11 cellular contexts compared by ENCODE assay signal in genomic region chr6:33431880-33432541, GRCh38. TPM values are rescaled to one million over a fixed set of nuclear protein-coding genes. Genes with fewer than 3 reads are reported as not detected.
DNase-seq lines count a peak whose midpoint lies in the region; ATAC-seq lines count a peak whose summit lies in the region.
"Had no signal": no experiment of that assay in that cellular context is flagged by ENCODE, and none has a peak within 500 bp of the region (broad histone marks: within the 10 kb centered on the region; RNA-seq: fewer than 3 reads in every experiment).

No MANE protein-coding gene starts in this region.

- peak; percentile 56 for DNase-seq in Right ventricle myocardium inferior (ENCODE audit: missing footprints)
- DNase-seq in right cardiac atrium: no peak
- peak; percentile 63 for DNase-seq in UCSD-AML1 (lab: John Stamatoyannopoulos, UW; ENCODE audit: unreplicated experiment)
- DNase-seq in immature natural killer cell: peak in 1 of 3 donors; percentile 16
- no peak for DNase-seq in dermis blood vessel endothelial cell
- DNase-seq in COLO668 (lab: John Stamatoyannopoulos, UW; ENCODE audit: unreplicated experiment): no peak
- DNase-seq: activated CD4-positive, CD25-positive, alpha-beta regulatory T cell; NCI-H524 treated with DMSO at 0.1 percent for 48 hours had no signal

- H3K4me1 ChIP-seq in right cardiac atrium (ENCODE audit: control insufficient read depth, insufficient read depth, low read length): peaks cover 8% of the 10 kb centered on the region

- no peaks in the 10 kb centered on the region for H3K9me3 ChIP-seq in right cardiac atrium (ENCODE audit: control insufficient read depth, low read length)

- H3K27ac ChIP-seq in right cardiac atrium (ENCODE audit: low read length): no peak overlapping the region

- no peaks in the 10 kb centered on the region for H3K9me3 Mint-ChIP-seq in immature natural killer cell

- peaks cover 7 to 20% (median 10%) of the 10 kb centered on the region in 3 donors for H3K36me3 Mint-ChIP-seq in immature natural killer cell

- intact Hi-C loops in Right ventricle myocardium inferior (cut with DNase I) (no loop called here), right cardiac atrium (cut with DNase I) (no loop called here)

- WGBS in right cardiac atrium: 44% methylated on average over 12 of the region's 12 CpGs

- ATAC-seq in Right ventricle myocardium inferior: no peak
- ATAC-seq in right cardiac atrium: no peak
- no peak for ATAC-seq in GM19467 (IDR thresholded peaks at IDR 0.05; ENCODE audit: unreplicated experiment)
- ATAC-seq in HG03571 (IDR thresholded peaks at IDR 0.05; ENCODE audit: unreplicated experiment): no peak
- ATAC-seq: K562 had no signal

- peaks cover 12 to 23% (median 18%) of the 10 kb centered on the region in 3 donors for H3K27me3 Mint-ChIP-seq in immature natural killer cell (ENCODE audit: low read depth in 3 of 3)

- no peaks in the 10 kb centered on the region for H3K27me3 ChIP-seq in right cardiac atrium (ENCODE audit: control insufficient read depth, insufficient read depth)

- H3K4me3 ChIP-seq in right cardiac atrium (ENCODE audit: low read length): no peak overlapping the region
- H3K4me3 ChIP-seq: K562 had no signal

- H3K27ac Mint-ChIP-seq in immature natural killer cell: peak overlapping the region in 5 of 6 donors; percentile 40 to 98 (median 82)

- H3K4me3 Mint-ChIP-seq in immature natural killer cell: peak overlapping the region; percentile 40 to 81 (median 72)

- H3K4me1 Mint-ChIP-seq in immature natural killer cell: peaks cover 54 to 58% of the 10 kb centered on the region in 2 donors

RNA-seq across cellular contexts. Expression of gene SYNGAP1, which starts 12.1 kb away (rescaled TPM):
- total RNA-seq in Right ventricle myocardium inferior (5.2 TPM), right cardiac atrium (10 to 100 TPM in 1 of 4 donors, 1 to 10 TPM in 3; 8.6 to 13.2 (median 9.0) TPM), dermis blood vessel endothelial cell (2.4 and 2.5 TPM in 2 replicates)
- polyA plus RNA-seq in right cardiac atrium (8.0 TPM), immature natural killer cell (under 1 TPM; 0.02 to 0.32 (median 0.20) TPM)

RNA-seq across cellular contexts. Expression of gene CUTA, which starts 14.1 kb away (rescaled TPM):
- 107 TPM for total RNA-seq in Right ventricle myocardium inferior
- 100 to 1,000 TPM; 128 to 177 (median 133) TPM for total RNA-seq in right cardiac atrium
- polyA plus RNA-seq in right cardiac atrium: 170 TPM
- 100 to 1,000 TPM; 367 to 404 (median 404) TPM for polyA plus RNA-seq in immature natural killer cell
- 61.3 and 61.7 TPM in 2 replicates for total RNA-seq in dermis blood vessel endothelial cell

RNA-seq across cellular contexts. Expression of gene PHF1, which starts 21.2 kb away (rescaled TPM):
- total RNA-seq in Right ventricle myocardium inferior (43.5 TPM), right cardiac atrium (10 to 100 TPM; 55.5 to 70.6 (median 65.4) TPM), dermis blood vessel endothelial cell (14.4 and 16.5 TPM in 2 replicates)
- polyA plus RNA-seq in right cardiac atrium (76.4 TPM), immature natural killer cell (10 to 100 TPM; 22.7 to 36.5 (median 29.8) TPM)

RNA-seq across cellular contexts. Expression of gene ZBTB9, which starts 22.4 kb away (rescaled TPM):
- total RNA-seq in Right ventricle myocardium inferior (4.1 TPM), right cardiac atrium (1 to 10 TPM; 3.9 to 4.9 (median 4.3) TPM), dermis blood vessel endothelial cell (5.5 and 6.3 TPM in 2 replicates)
- polyA plus RNA-seq in right cardiac atrium (2.8 TPM), immature natural killer cell (1 to 10 TPM; 1.2 to 7.0 (median 3.0) TPM)

RNA-seq across cellular contexts. Expression of gene KIFC1, which starts 40.4 kb away (rescaled TPM):
- 1.3 TPM for total RNA-seq in Right ventricle myocardium inferior
- total RNA-seq in right cardiac atrium: 1 to 10 TPM in 2 of 4 donors, under 1 TPM in 1, not detected in 1; 0.62 to 1.2 (median 1.1) TPM
- 0.16 TPM for polyA plus RNA-seq in right cardiac atrium
- polyA plus RNA-seq in immature natural killer cell: 1 to 10 TPM in 2 of 3 donors, not detected in 1; 2.2 to 3.7 TPM
- 12.4 and 34.3 TPM in 2 replicates for total RNA-seq in dermis blood vessel endothelial cell

Comparison
In these comparisons a context has a peak if more than half of its experiments do, and no peak if none do; other contexts are left out.
1. DNase-seq: peak in Right ventricle myocardium inferior (single experiment) and UCSD-AML1 (single experiment); none in right cardiac atrium (0 of 3), dermis blood vessel endothelial cell (single experiment) and COLO668 (single experiment).